14 cellular contexts compared by ENCODE assay signal in the genomic region with DNA sequence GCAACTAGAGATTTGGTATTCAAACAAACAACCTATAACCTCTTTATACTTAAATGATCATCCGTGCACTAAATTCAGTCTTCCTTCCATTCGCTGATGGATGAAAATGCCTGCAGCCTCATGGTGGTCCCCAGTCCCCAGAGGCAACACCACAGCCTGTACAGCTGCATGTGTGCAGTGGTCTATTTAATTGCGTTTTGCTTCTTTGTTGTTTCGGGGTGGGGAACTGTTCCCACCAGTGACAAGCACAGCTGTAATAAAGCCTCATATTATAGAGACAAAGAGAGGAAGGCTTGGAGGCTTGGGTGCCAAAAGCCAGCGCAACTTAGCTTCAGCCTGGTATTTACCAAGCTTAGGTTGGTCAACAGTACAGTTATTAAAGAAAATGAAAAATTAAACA. TPM values are rescaled to one million over a fixed set of nuclear protein-coding genes. Genes with fewer than 3 reads are reported as not detected.
DNase-seq lines count a peak whose midpoint lies in the region; TF ChIP-seq lines count a peak whose summit lies in the region.
"Had no signal": no experiment of that assay in that cellular context is flagged by ENCODE, and none has a peak within 500 bp of the region (broad histone marks: within the 10 kb centered on the region; RNA-seq: fewer than 3 reads in every experiment).

No MANE protein-coding gene starts in this region.

- no peak for TF ChIP-seq CTCF in Loucy (conservative IDR thresholded peaks at IDR 0.05; ENCODE audit: low read length)
- TF ChIP-seq CTCF in esophagus muscularis mucosa (IDR thresholded peaks at IDR 0.05), result no peak

- H3K23ac ChIP-seq in neuronal stem cell (ENCODE audit: low read depth, low read length, poor library complexity), result no peak overlapping the region

- no peaks in the 10 kb centered on the region for H3K36me3 ChIP-seq in Loucy (ENCODE audit: insufficient read depth, low read length)
- H3K36me3 ChIP-seq in esophagus muscularis mucosa, result no peaks in the 10 kb centered on the region
- peaks cover 0 to 17% of the 10 kb centered on the region in 2 donors for H3K36me3 ChIP-seq in neuronal stem cell (replicated peaks in 1 of 2; ENCODE audit: control insufficient read depth in 2 of 2, insufficient read depth in 2 of 2, low read length in 2 of 2)

- H3K27ac ChIP-seq in esophagus muscularis mucosa (replicated peaks in 1 of 4) (peak overlapping the region; percentile 49 to 63 (median 59)), neuronal stem cell (replicated peaks; ENCODE audit: low read length) (peak overlapping the region; percentile 97)

- H3K4ac ChIP-seq in neuronal stem cell (ENCODE audit: low read length), result no peak overlapping the region

- no peak overlapping the region for H4K91ac ChIP-seq in neuronal stem cell (ENCODE audit: low read depth, low read length, poor library complexity)

- H3K79me1 ChIP-seq in neuronal stem cell (ENCODE audit: low read depth, low read length), result no peaks in the 10 kb centered on the region

- H3K79me2 ChIP-seq in Loucy (ENCODE audit: insufficient read depth, low read length), result no peaks in the 10 kb centered on the region

- H3K4me3 ChIP-seq in GM08714 (ENCODE audit: low read length) (peak overlapping the region; percentile 53; the same call in 1 of the 2 replicates), Loucy (ENCODE audit: low read length, poor library complexity, severe bottlenecking) (peak overlapping the region; percentile 24), esophagus muscularis mucosa (no peak overlapping the region), neuronal stem cell (ENCODE audit: low read length in 2 of 2) (no peak overlapping the region)

- H2BK15ac ChIP-seq in neuronal stem cell (ENCODE audit: low read length), result no peak overlapping the region

- peaks cover 12% of the 10 kb centered on the region; the same call in 1 of the 2 replicates for H3F3A ChIP-seq in Loucy (ENCODE audit: low read depth)

- H2AFZ ChIP-seq in Loucy (ENCODE audit: low read length) (no peak overlapping the region), neuronal stem cell (ENCODE audit: low read length) (no peak overlapping the region)

- H2BK5ac ChIP-seq in neuronal stem cell (ENCODE audit: low read length), result peak overlapping the region; percentile 14

- no peak overlapping the region for H3K14ac ChIP-seq in neuronal stem cell (ENCODE audit: low read length)

- peak overlapping the region; percentile 77 for H3K18ac ChIP-seq in neuronal stem cell (ENCODE audit: low read length)

- H3K9ac ChIP-seq in Loucy (ENCODE audit: low read depth, low read length, poor library complexity, severe bottlenecking) (peak overlapping the region; percentile 42), neuronal stem cell (ENCODE audit: low read depth, low read length, poor library complexity) (no peak overlapping the region)

- no peaks in the 10 kb centered on the region for H4K20me1 ChIP-seq in Loucy (ENCODE audit: insufficient read depth, low read length, poor library complexity, severe bottlenecking)

- H3K4me1 ChIP-seq in Loucy (ENCODE audit: insufficient read depth, low read length, poor library complexity, severe bottlenecking) (peaks cover 66% of the 10 kb centered on the region), esophagus muscularis mucosa (peaks cover 33 to 70% (median 47%) of the 10 kb centered on the region in 4 donors), neuronal stem cell (ENCODE audit: control insufficient read depth in 2 of 2, insufficient read depth in 1 of 2, low read depth in 1 of 2, low read length in 2 of 2) (peaks cover 44 to 46% of the 10 kb centered on the region in 2 donors)

- H2BK120ac ChIP-seq in neuronal stem cell (ENCODE audit: low read depth, low read length), result peak overlapping the region; percentile 33

- no peak for TF ChIP-seq POLR2A in esophagus muscularis mucosa (IDR thresholded peaks at IDR 0.05; ENCODE audit: low read depth)

- WGBS in esophagus muscularis mucosa, result 69% methylated on average over 5 of the region's 5 CpGs
- WGBS in neuronal stem cell (ENCODE audit: extremely low coverage in 2 of 2, insufficient read length in 2 of 2, insufficient replicate concordance in 1 of 2), 2 donors, result no CpG with 5 or more reads among the region's 5 CpGs

- H3K27me3 ChIP-seq in Loucy (ENCODE audit: insufficient read depth, low read length, poor library complexity, severe bottlenecking) (no peaks in the 10 kb centered on the region), esophagus muscularis mucosa (peaks cover 0 to 21% (median 0%) of the 10 kb centered on the region in 4 donors), neuronal stem cell (ENCODE audit: control insufficient read depth in 3 of 3, insufficient read depth in 3 of 3, low read depth in 1 of 3, low read length in 3 of 3) (no peaks in the 10 kb centered on the region)

- H3K9me3 ChIP-seq in Loucy (ENCODE audit: insufficient read depth, low read depth, low read length) (no peaks in the 10 kb centered on the region), esophagus muscularis mucosa (no peaks in the 10 kb centered on the region), neuronal stem cell (replicated peaks in 1 of 2; ENCODE audit: control insufficient read depth in 2 of 2, insufficient read depth in 1 of 2, low read depth in 1 of 2, low read length in 2 of 2) (no peaks in the 10 kb centered on the region)

- peak overlapping the region; percentile 89 for H2BK12ac ChIP-seq in neuronal stem cell (ENCODE audit: low read length)

- intact Hi-C loops in esophagus muscularis mucosa (cut with DNase I), result no loop called here

- H4K8ac ChIP-seq in neuronal stem cell (ENCODE audit: low read depth, low read length), result no peak overlapping the region

- DNase-seq in esophagus muscularis mucosa (ENCODE audit: extremely low spot score), result no peak
- no peak for DNase-seq in neuronal stem cell (ENCODE audit: low spot score)
- DNase-seq in NCI-H1436 (lab: John Stamatoyannopoulos, UW), result no peak
- DNase-seq in T-helper 1 cell, result no peak
- no peak for DNase-seq in NCI-H2227 (lab: John Stamatoyannopoulos, UW; ENCODE audit: unreplicated experiment)
- DNase-seq in effector CD4-positive, alpha-beta T cell, result no peak
- DNase-seq: activated CD4-positive, alpha-beta memory T cell treated with anti-CD3 and anti-CD28 coated beads for 36 hours; activated naive CD4-positive, alpha-beta T cell treated with Interleukin-2 at 50 U/mL for 16 hours; cerebellar nuclear complex; kidney; NCI-H1694; T-helper 2 cell had no signal

- no peaks in the 10 kb centered on the region for H3K9me2 ChIP-seq in Loucy (replicated peaks; ENCODE audit: low read depth, low read length)

- H3K4me2 ChIP-seq in Loucy (ENCODE audit: low read depth, low read length, poor library complexity, severe bottlenecking) (peak overlapping the region; percentile 44), neuronal stem cell (ENCODE audit: insufficient read depth, low read length, poor library complexity, severe bottlenecking) (no peak overlapping the region)

- H2AK5ac ChIP-seq in neuronal stem cell (ENCODE audit: low read depth, low read length), result no peak overlapping the region

- no peak for TF ChIP-seq EP300 in esophagus muscularis mucosa (IDR thresholded peaks at IDR 0.05)

RNA-seq across cellular contexts. Expression of a gene that starts 3.9 kb away (rescaled TPM):
- total RNA-seq in esophagus muscularis mucosa, result 10 to 100 TPM in 2 of 4 donors, 1 to 10 TPM in 2; 7.2 to 15.7 (median 10.0) TPM
- polyA plus RNA-seq in neuronal stem cell (2013, experiment 1 of 2), result 0.11 TPM
- polyA plus RNA-seq in neuronal stem cell (2013, experiment 2 of 2), result 0.15 TPM

RNA-seq across cellular contexts. Expression of a gene that starts 39.7 kb away (rescaled TPM):
- 10 to 100 TPM in 1 of 4 donors, 1 to 10 TPM in 3; 3.6 to 12.2 (median 7.1) TPM for total RNA-seq in esophagus muscularis mucosa
- 0.68 TPM for polyA plus RNA-seq in neuronal stem cell (2013, experiment 1 of 2)
- 0.73 TPM for polyA plus RNA-seq in neuronal stem cell (2013, experiment 2 of 2)

Comparison
In these comparisons a context has a peak if more than half of its experiments do, and no peak if none do; other contexts are left out.
1. H3K4me3 ChIP-seq: peak in GM08714 (single experiment) and Loucy (single experiment); none in esophagus muscularis mucosa (0 of 4) and neuronal stem cell (0 of 2).